In the genomic region with DNA sequence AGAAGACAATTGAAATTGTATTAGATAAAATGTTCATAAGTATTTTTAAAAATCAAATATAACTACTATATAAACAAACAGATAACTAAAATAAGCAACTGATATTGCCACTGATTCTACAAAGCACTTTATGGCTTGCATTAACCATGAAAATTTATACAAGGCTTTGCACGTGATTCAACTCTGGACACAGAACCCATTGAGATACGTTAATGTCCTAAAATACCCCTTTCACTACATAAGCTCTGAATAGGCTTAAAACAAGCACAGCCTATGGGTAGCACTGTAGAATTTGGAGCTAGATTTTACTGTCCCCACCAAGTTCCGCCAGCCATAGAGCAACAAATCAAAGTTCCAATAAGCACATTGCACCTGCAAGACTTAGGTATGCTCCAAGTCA, we compare ENCODE assay signal across 17 cellular contexts. TPM values are rescaled to one million over a fixed set of nuclear protein-coding genes. Genes with fewer than 3 reads are reported as not detected.
DNase-seq lines count a peak whose midpoint lies in the region; ATAC-seq and TF ChIP-seq lines count a peak whose summit lies in the region.
"Had no signal": no experiment of that assay in that cellular context is flagged by ENCODE, and none has a peak within 500 bp of the region (broad histone marks: within the 10 kb centered on the region; RNA-seq: fewer than 3 reads in every experiment).

No MANE protein-coding gene starts in this region.

- BruUV-seq in MCF 10A (replicated peaks; lab: Mats Ljungman, UMichigan): no TSS peak

- in situ Hi-C loops in KBM-7 (cut with MboI; ENCODE audit: low pct_unique_long_range_greater_than_20kb, low sequenced_read_pairs): no loop called here

- intact Hi-C loops in cardiac septum (cut with DNase I): no loop called here
- intact Hi-C loops in MCF 10A (cut with micrococcal nuclease): no loop called here

- no peaks in the 10 kb centered on the region for H3K9me3 ChIP-seq in T-helper 17 cell (ENCODE audit: control insufficient read depth, low read length, poor library complexity, severe bottlenecking)
- H3K9me3 ChIP-seq: left lung, pancreas had no signal

- peak overlapping the region; percentile 98 for H3K27ac Mint-ChIP-seq in activated naive CD4-positive, alpha-beta T cell treated with anti-CD3 and anti-CD28 coated beads, Interleukin-2, amount 10 ng/mL, durations not matched to agents 7 days and 5 days
- H3K27ac Mint-ChIP-seq in T-helper 17 cell (peak overlapping the region; percentile 96), MCF 10A (ENCODE audit: low read depth, unreplicated experiment) (no peak overlapping the region)
- H3K27ac Mint-ChIP-seq: GM23338 had no signal

- H3K4me3 Mint-ChIP-seq in activated naive CD4-positive, alpha-beta T cell treated with anti-CD3 and anti-CD28 coated beads, Interleukin-2, amount 10 ng/mL, durations not matched to agents 7 days and 5 days: peak overlapping the region; percentile 50
- peak overlapping the region; percentile 73 for H3K4me3 Mint-ChIP-seq in T-helper 17 cell
- no peak overlapping the region for H3K4me3 Mint-ChIP-seq in MCF 10A (ENCODE audit: unreplicated experiment)
- H3K4me3 Mint-ChIP-seq: GM23338 had no signal

- peaks cover 25% of the 10 kb centered on the region for H3K36me3 Mint-ChIP-seq in activated naive CD4-positive, alpha-beta T cell treated with anti-CD3 and anti-CD28 coated beads, Interleukin-2, amount 10 ng/mL, durations not matched to agents 7 days and 5 days
- peaks cover 4% of the 10 kb centered on the region for H3K36me3 Mint-ChIP-seq in T-helper 17 cell (ENCODE audit: low read depth)
- no peaks in the 10 kb centered on the region for H3K36me3 Mint-ChIP-seq in MCF 10A (ENCODE audit: insufficient read depth, unreplicated experiment)

- H3K4me1 Mint-ChIP-seq in activated naive CD4-positive, alpha-beta T cell treated with anti-CD3 and anti-CD28 coated beads, Interleukin-2, amount 10 ng/mL, durations not matched to agents 7 days and 5 days: peaks cover 60% of the 10 kb centered on the region
- H3K4me1 Mint-ChIP-seq in T-helper 17 cell (peaks cover 46% of the 10 kb centered on the region), MCF 10A (ENCODE audit: insufficient read depth, unreplicated experiment) (peaks cover 42% of the 10 kb centered on the region)

- peaks cover 3% of the 10 kb centered on the region for H3K27me3 Mint-ChIP-seq in activated naive CD4-positive, alpha-beta T cell treated with anti-CD3 and anti-CD28 coated beads, Interleukin-2, amount 10 ng/mL, durations not matched to agents 7 days and 5 days
- H3K27me3 Mint-ChIP-seq in T-helper 17 cell (no peaks in the 10 kb centered on the region), MCF 10A (ENCODE audit: insufficient read depth, unreplicated experiment) (no peaks in the 10 kb centered on the region)

- POLR2A ChIA-PET in MCF 10A (lab: Yijun Ruan, JAX): interaction anchor here (0.9 to 2.5 kb wide), 3 partner anchors 11 to 34 kb away, joined by 3 to 8 read pairs (median 4); no protein-coding TSS in a partner anchor

- DNase-seq in activated naive CD4-positive, alpha-beta T cell treated with anti-CD3 and anti-CD28 coated beads, Interleukin-2, amount 10 ng/mL, durations not matched to agents 7 days and 5 days: no peak
- DNase-seq in activated naive CD4-positive, alpha-beta T cell treated with anti-CD3 and anti-CD28 coated beads, Interleukin-2, amount 50 U/mL, for 16 hours: no peak
- no peak for DNase-seq in T-helper 17 cell
- peak; percentile 2 for DNase-seq in islet precursor cell
- peak; percentile 64 for DNase-seq in superior temporal gyrus (ENCODE audit: extremely low spot score)
- DNase-seq in KBM-7: no peak
- DNase-seq in cardiac septum (ENCODE audit: low spot score): no peak
- no peak for DNase-seq in MCF 10A (ENCODE audit: unreplicated experiment)
- DNase-seq: ACHN; activated CD4-positive, alpha-beta T cell treated with anti-CD3 and anti-CD28 coated beads for 36 hours; amniotic stem cell; KG1; left lung; NCI-H1417 treated with DMSO at 0.1 percent for 48 hours; pancreas had no signal

- no peaks in the 10 kb centered on the region for H3K9me3 Mint-ChIP-seq in activated naive CD4-positive, alpha-beta T cell treated with anti-CD3 and anti-CD28 coated beads, Interleukin-2, amount 10 ng/mL, durations not matched to agents 7 days and 5 days
- H3K9me3 Mint-ChIP-seq in MCF 10A (ENCODE audit: unreplicated experiment): no peaks in the 10 kb centered on the region
- H3K9me3 Mint-ChIP-seq: GM23338 had no signal

- TF ChIP-seq CTCF in MCF 10A (IDR thresholded peaks at IDR 0.05; ENCODE audit: unreplicated experiment): no peak

- CTCF ChIA-PET in activated naive CD4-positive, alpha-beta T cell treated with anti-CD3 and anti-CD28 coated beads, Interleukin-2, amount 10 ng/mL, durations not matched to agents 7 days and 5 days (lab: Charles Lee): interaction anchor here (1.2 to 4.4 kb wide), 4 partner anchors 10 to 40 kb away, joined by 5 to 22 read pairs (median 13); no protein-coding TSS in a partner anchor
- CTCF ChIA-PET in MCF 10A (lab: Yijun Ruan, JAX): interaction anchor here (0.5 to 1.1 kb wide), 4 partner anchors 38 to 609 kb away, joined by 3 to 4 read pairs (median 3); no protein-coding TSS in a partner anchor

- no peak for ATAC-seq in T-helper 17 cell
- ATAC-seq: activated CD4-positive, alpha-beta T cell treated with anti-CD3 and anti-CD28 coated beads for 36 hours; GM23338; left lung; pancreas; Right ventricle myocardium inferior had no signal

RNA-seq across cellular contexts. Expression of a gene that starts 4.5 kb away (rescaled TPM):
- 10 to 100 TPM; 53.5 to 56.9 TPM for total RNA-seq in T-helper 17 cell
- total RNA-seq in cardiac septum: 22.3 TPM
- total RNA-seq in MCF 10A (2022): 18.8 and 19.6 TPM in 2 replicates

RNA-seq across cellular contexts. Expression of a gene that starts 57.2 kb away (rescaled TPM):
- total RNA-seq in T-helper 17 cell (10 to 100 TPM; 45.8 to 49.9 TPM), cardiac septum (161 TPM), MCF 10A (2022) (122 and 134 TPM in 2 replicates)

Comparison
In these comparisons a context has a peak if more than half of its experiments do, and no peak if none do; other contexts are left out.
1. DNase-seq: peak in islet precursor cell (single experiment) and superior temporal gyrus (single experiment); none in activated naive CD4-positive, alpha-beta T cell treated with anti-CD3 and anti-CD28 coated beads, Interleukin-2, amount 10 ng/mL, durations not matched to agents 7 days and 5 days (single experiment), activated naive CD4-positive, alpha-beta T cell treated with anti-CD3 and anti-CD28 coated beads, Interleukin-2, amount 50 U/mL, for 16 hours (single experiment), T-helper 17 cell (0 of 3), KBM-7 (single experiment), cardiac septum (single experiment) and MCF 10A (single experiment).